ENCODE assay signal across 8 cellular contexts in the genomic region with DNA sequence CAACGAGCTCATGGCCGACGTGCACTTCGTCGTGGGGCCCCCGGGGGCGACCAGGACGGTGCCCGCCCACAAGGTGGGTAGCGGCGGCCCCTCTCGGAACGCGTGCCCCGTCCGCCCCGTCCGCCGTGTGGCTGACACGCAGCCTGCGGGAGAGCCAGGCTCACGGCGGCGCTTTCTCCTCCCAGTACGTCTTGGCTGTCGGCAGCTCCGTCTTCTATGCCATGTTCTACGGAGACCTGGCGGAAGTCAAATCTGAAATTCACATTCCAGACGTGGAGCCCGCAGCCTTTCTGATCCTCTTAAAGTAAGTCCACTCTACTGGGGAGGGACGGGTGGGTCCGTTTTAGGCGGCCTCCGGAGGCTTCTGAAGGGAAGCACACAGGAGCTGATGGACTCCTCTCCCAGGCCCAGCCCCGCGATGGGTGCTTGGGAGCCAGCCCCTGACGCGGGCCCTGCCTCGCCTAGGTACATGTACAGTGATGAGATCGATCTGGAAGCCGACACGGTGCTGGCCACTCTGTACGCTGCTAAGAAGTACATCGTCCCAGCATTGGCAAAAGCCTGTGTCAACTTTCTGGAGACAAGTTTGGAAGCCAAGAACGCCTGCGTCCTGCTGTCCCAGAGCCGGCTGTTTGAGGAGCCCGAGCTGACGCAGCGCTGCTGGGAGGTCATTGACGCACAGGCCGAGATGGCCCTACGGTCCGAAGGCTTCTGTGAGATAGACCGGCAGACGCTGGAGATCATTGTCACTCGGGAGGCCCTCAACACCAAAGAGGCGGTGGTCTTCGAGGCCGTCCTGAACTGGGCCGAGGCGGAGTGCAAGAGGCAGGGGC. TPM values are rescaled to one million over a fixed set of nuclear protein-coding genes. Genes with fewer than 3 reads are reported as not detected.
DNase-seq lines count a peak whose midpoint lies in the region; ATAC-seq and TF ChIP-seq lines count a peak whose summit lies in the region.

No MANE protein-coding gene starts in this region.

- H3K27me3 ChIP-seq in HAP-1 (ENCODE audit: low read depth) (no peaks in the 10 kb centered on the region), left ventricle myocardium inferior (ENCODE audit: low read depth) (no peaks in the 10 kb centered on the region), gastrocnemius medialis (no peaks in the 10 kb centered on the region)

- peak overlapping the region; percentile 49 for H3K27ac Mint-ChIP-seq in activated CD4-positive, alpha-beta memory T cell treated with anti-CD3 and anti-CD28 coated beads for 36 hours

- DNase-seq in HAP-1 (ENCODE audit: low spot score in 2 of 2), result peak in 1 of 2 experiments; percentile 44
- peak; percentile 11 for DNase-seq in activated CD4-positive, alpha-beta memory T cell treated with anti-CD3 and anti-CD28 coated beads for 36 hours
- DNase-seq in left ventricle myocardium inferior, result no peak
- no peak for DNase-seq in gastrocnemius medialis
- DNase-seq in DMS153 treated with DMSO at 0.1 percent for 48 hours (lab: John Stamatoyannopoulos, UW; ENCODE audit: unreplicated experiment), result no peak
- no peak for DNase-seq in GM19238 (ENCODE audit: insufficient read length, low spot score)
- no peak for DNase-seq in GF-D8 (lab: John Stamatoyannopoulos, UW)

- no peak for TF ChIP-seq POLR2A in gastrocnemius medialis (IDR thresholded peaks at IDR 0.05)

- POLR2A ChIA-PET in activated CD4-positive, alpha-beta memory T cell treated with anti-CD3 and anti-CD28 coated beads for 36 hours (lab: Charles Lee), result interaction anchor here (1.7 kb wide), 1 partner anchor 44 kb away, joined by 9 read pairs; no protein-coding TSS in a partner anchor

- H3K4me1 ChIP-seq in HAP-1, result peaks cover 8% of the 10 kb centered on the region
- H3K4me1 ChIP-seq in left ventricle myocardium inferior, result peaks cover 40% of the 10 kb centered on the region
- H3K4me1 ChIP-seq in gastrocnemius medialis, result peaks cover 22 to 24% of the 10 kb centered on the region in 2 donors

- CTCF ChIA-PET in activated CD4-positive, alpha-beta memory T cell treated with anti-CD3 and anti-CD28 coated beads for 36 hours (lab: Charles Lee), result interaction anchor here (0.7 to 2.3 kb wide), 2 partner anchors 121 to 159 kb away, joined by 4 to 9 read pairs; no protein-coding TSS in a partner anchor

- H3K27ac ChIP-seq in left ventricle myocardium inferior (replicated peaks) (peak overlapping the region; percentile 98), gastrocnemius medialis (peak overlapping the region; percentile 81 to 87 (median 84))

- H3K4me3 ChIP-seq in HAP-1 (peak overlapping the region; percentile 42), left ventricle myocardium inferior (peak overlapping the region; percentile 73), gastrocnemius medialis (peak overlapping the region; percentile 40 to 61 (median 56))

- in situ Hi-C loops in HAP-1 (cut with MboI; ENCODE audit: low sequenced_read_pairs) (no loop called here), gastrocnemius medialis (cut with MboI; ENCODE audit: low sequenced_read_pairs in 4 of 4) (no loop called here)

- no peak for TF ChIP-seq CTCF in left ventricle myocardium inferior (IDR thresholded peaks at IDR 0.05; ENCODE audit: borderline replicate concordance)
- TF ChIP-seq CTCF in gastrocnemius medialis (IDR thresholded peaks at IDR 0.05 in 4 of 5, conservative IDR thresholded peaks at IDR 0.05 in 1 of 5), result no peak

- H3K4me3 Mint-ChIP-seq in activated CD4-positive, alpha-beta memory T cell treated with anti-CD3 and anti-CD28 coated beads for 36 hours, result peak overlapping the region; percentile 74

- H3K36me3 ChIP-seq in HAP-1 (replicated peaks) (peaks cover 29% of the 10 kb centered on the region), left ventricle myocardium inferior (peaks cover 51% of the 10 kb centered on the region), gastrocnemius medialis (peaks cover 0 to 21% of the 10 kb centered on the region in 2 donors)

- H3K36me3 Mint-ChIP-seq in activated CD4-positive, alpha-beta memory T cell treated with anti-CD3 and anti-CD28 coated beads for 36 hours, result peaks cover 18% of the 10 kb centered on the region

- H3K9me3 ChIP-seq in HAP-1 (no peaks in the 10 kb centered on the region), left ventricle myocardium inferior (replicated peaks) (no peaks in the 10 kb centered on the region), gastrocnemius medialis (no peaks in the 10 kb centered on the region)

- peaks cover 25% of the 10 kb centered on the region for H3K4me1 Mint-ChIP-seq in activated CD4-positive, alpha-beta memory T cell treated with anti-CD3 and anti-CD28 coated beads for 36 hours (ENCODE audit: low read depth)

- no peaks in the 10 kb centered on the region for H3K9me3 Mint-ChIP-seq in activated CD4-positive, alpha-beta memory T cell treated with anti-CD3 and anti-CD28 coated beads for 36 hours

- H3K27me3 Mint-ChIP-seq in activated CD4-positive, alpha-beta memory T cell treated with anti-CD3 and anti-CD28 coated beads for 36 hours, result no peaks in the 10 kb centered on the region

- intact Hi-C loops in activated CD4-positive, alpha-beta memory T cell treated with anti-CD3 and anti-CD28 coated beads for 36 hours (cut with micrococcal nuclease), result no loop called here
- intact Hi-C loops in left ventricle myocardium inferior (cut with micrococcal nuclease) (no loop called here), gastrocnemius medialis (cut with DNase I; ENCODE audit: low total_unique reads) (loop anchor here (10.0 kb wide), 1 partner anchor 75 kb away; no protein-coding TSS in a partner anchor)

- ATAC-seq in gastrocnemius medialis, result peak; percentile 18 to 22
- no peak for ATAC-seq in HG02870 (IDR thresholded peaks at IDR 0.05; ENCODE audit: unreplicated experiment)

RNA-seq across cellular contexts. Expression of gene BTBD6, which starts 1.1 kb away (rescaled TPM):
- 10 to 100 TPM; 38.5 to 39.5 TPM for total RNA-seq in activated CD4-positive, alpha-beta memory T cell treated with anti-CD3 and anti-CD28 coated beads for 36 hours
- 45.3 TPM for total RNA-seq in left ventricle myocardium inferior
- total RNA-seq in gastrocnemius medialis, result 10 to 100 TPM; 48.4 to 85.9 (median 53.6) TPM

RNA-seq across cellular contexts. Expression of gene BRF1, which starts 51.4 kb away (rescaled TPM):
- 10 to 100 TPM; 25.5 to 27.4 TPM for total RNA-seq in activated CD4-positive, alpha-beta memory T cell treated with anti-CD3 and anti-CD28 coated beads for 36 hours
- 19.8 TPM for total RNA-seq in left ventricle myocardium inferior
- 10 to 100 TPM; 19.5 to 27.4 (median 21.4) TPM for total RNA-seq in gastrocnemius medialis
